ENCODE assay signal across 1 cellular context in the genomic region with DNA sequence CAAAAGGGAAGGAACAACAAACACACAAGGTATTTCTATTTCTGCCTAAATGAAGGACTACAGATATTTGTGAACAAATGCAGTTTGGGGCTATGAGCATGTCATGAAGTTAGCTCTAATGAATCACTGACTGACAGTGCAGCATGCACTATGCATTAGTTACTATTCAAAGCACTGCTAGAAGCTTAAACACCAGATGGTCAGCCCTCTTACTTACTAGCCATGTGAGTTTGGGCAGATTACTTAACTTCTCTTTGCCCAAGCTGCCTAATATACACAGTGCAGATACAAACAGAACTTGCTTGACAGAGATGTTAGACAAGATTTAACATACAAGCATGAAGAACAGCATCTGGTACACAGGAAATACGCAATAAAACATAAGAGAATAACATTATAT.
TF ChIP-seq lines count a peak whose summit lies in the region.

No MANE protein-coding gene starts in this region.

TF ChIP-seq in GM23338, 12 proteins besides CTCF, POLR2A, EP300 and RAD21 (continued from another document):
- TF ChIP-seq ZNF462 (CRISPR knock-in tag; IDR thresholded peaks at IDR 0.05) (no peak), ZNF331 (CRISPR knock-in tag; IDR thresholded peaks at IDR 0.05; ENCODE audit: low read depth) (no peak)
